19 cellular contexts compared by ENCODE assay signal in genomic region chr5:132998553-132998952, GRCh38.
"Had no signal": no experiment of that assay in that cellular context is flagged by ENCODE, and none has a peak within 500 bp of the region (broad histone marks: within the 10 kb centered on the region; RNA-seq: fewer than 3 reads in every experiment).

No MANE protein-coding gene starts in this region.

- ATAC-seq: gastrocnemius medialis; stimulated activated naive B cell treated with anti-CD40 and anti-IgM and Interleukin-4, amounts not matched to agents 10 μg/mL and 1 μg/mL and 100 μg/mL, for 72 hours; T-helper 17 cell had no signal

- H3K4me1 ChIP-seq: breast epithelium, esophagus squamous epithelium had no signal

- H3K4me3 ChIP-seq: breast epithelium, esophagus squamous epithelium, gastrocnemius medialis had no signal

- DNase-seq: activated CD4-positive, alpha-beta T cell treated with anti-CD3 and anti-CD28 coated beads for 4 hours; activated CD4-positive, alpha-beta T cell treated with anti-CD3 and anti-CD28 coated beads, Interleukin-2, amount 50 U/mL, for 48 hours; activated CD4-positive, CD25-positive, alpha-beta regulatory T cell; activated naive CD4-positive, alpha-beta T cell treated with anti-CD3 and anti-CD28 coated beads for 36 hours; activated naive CD8-positive, alpha-beta T cell treated with anti-CD3 and anti-CD28 coated beads, Interleukin-2, amount 10 ng/mL, durations not matched to agents 7 days and 5 days; activated T-cell treated with anti-CD3 and anti-CD28 coated beads, Interleukin-2, amount 50 U/mL, for 48 hours; amniotic stem cell; cortex of kidney; endodermal cell; esophagus squamous epithelium; gastrocnemius medialis; hippocampal formation; left ventricle myocardium superior; retina; stimulated activated CD4-positive, alpha-beta T cell treated with anti-CD3 and anti-CD28 coated beads, Interleukin-2, amount 100 ng/mL, for 48 hours; stimulated activated CD8-positive, alpha-beta memory T cell treated with anti-CD3 and anti-CD28 coated beads, Interleukin-4, amount 100 ng/mL, for 48 hours; stimulated activated naive B cell treated with anti-CD40 and anti-IgM and Interleukin-4, amounts not matched to agents 10 μg/mL and 1 μg/mL and 100 μg/mL, for 72 hours; T-helper 17 cell had no signal

- H3K27ac ChIP-seq: breast epithelium, esophagus squamous epithelium, gastrocnemius medialis had no signal

- H3K36me3 ChIP-seq: breast epithelium had no signal

- H3K9me3 ChIP-seq: breast epithelium, esophagus squamous epithelium, gastrocnemius medialis had no signal

- H3K27me3 ChIP-seq: breast epithelium, esophagus squamous epithelium, gastrocnemius medialis had no signal
